1 cellular context compared by ENCODE assay signal in the genomic region with DNA sequence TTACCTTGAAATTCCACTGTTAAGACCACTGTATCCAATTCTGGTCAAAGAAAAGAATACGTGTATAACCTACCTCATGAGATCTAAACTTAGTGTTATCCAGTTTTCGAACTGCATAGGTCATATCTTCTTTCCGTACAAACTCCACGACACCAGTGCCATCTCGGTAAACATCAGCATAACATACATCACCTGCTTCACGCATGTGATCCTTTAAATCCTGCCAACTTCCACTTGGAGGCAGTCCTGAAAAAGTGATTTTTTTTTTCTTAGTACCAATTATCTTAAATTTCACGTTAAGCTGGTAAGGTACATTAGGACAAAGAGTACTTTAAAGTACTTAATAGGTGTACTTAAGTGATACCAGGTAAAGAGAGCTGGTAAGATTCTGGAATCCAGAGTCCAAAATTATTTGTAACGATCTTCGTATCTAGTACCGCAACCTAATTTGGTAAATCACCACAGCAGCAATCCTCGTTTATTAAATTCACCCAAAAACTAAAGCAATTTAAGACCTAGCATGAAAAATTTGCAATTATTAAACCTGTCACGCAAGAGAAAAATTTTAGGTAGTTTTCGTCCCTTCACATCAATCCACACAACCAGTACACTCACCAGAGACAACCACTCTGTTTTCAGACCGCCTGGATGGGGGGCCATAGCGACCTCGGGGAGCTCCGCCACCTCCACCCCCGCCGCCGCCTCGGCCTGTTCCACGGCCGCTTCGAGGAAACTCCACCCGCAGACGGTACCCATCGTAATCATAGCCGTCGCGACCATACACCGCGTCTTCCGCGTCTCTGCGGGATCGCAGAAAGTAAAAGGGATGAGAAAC.
TF ChIP-seq lines count a peak whose summit lies in the region.

No MANE protein-coding gene starts in this region.

TF ChIP-seq in endothelial cell of umbilical vein, 7 proteins besides CTCF, POLR2A, EP300 and RAD21:
- TF ChIP-seq FOS (IDR thresholded peaks at IDR 0.05; ENCODE audit: borderline replicate concordance, insufficient read depth, low read length), result no peak
- TF ChIP-seq MYC (IDR thresholded peaks at IDR 0.05; ENCODE audit: low read depth, low read length), result no peak
- TF ChIP-seq JUN (IDR thresholded peaks at IDR 0.05; ENCODE audit: borderline replicate concordance, insufficient read depth, insufficient read length, low read depth), result no peak
- TF ChIP-seq GATA2 (IDR thresholded peaks at IDR 0.05; ENCODE audit: insufficient read depth, insufficient read length, low read depth, low read length), result no peak
- TF ChIP-seq POLR2AphosphoS5 (IDR thresholded peaks at IDR 0.05; ENCODE audit: insufficient read depth, low read depth, low read length), result no peak
- no peak for TF ChIP-seq MAX (IDR thresholded peaks at IDR 0.05; ENCODE audit: insufficient read depth, insufficient read length)
- no peak for TF ChIP-seq EZH2 (IDR thresholded peaks at IDR 0.05; ENCODE audit: borderline replicate concordance, low read depth, low read length, severe bottlenecking)
